ENCODE assay signal across 31 cellular contexts in the genomic region with DNA sequence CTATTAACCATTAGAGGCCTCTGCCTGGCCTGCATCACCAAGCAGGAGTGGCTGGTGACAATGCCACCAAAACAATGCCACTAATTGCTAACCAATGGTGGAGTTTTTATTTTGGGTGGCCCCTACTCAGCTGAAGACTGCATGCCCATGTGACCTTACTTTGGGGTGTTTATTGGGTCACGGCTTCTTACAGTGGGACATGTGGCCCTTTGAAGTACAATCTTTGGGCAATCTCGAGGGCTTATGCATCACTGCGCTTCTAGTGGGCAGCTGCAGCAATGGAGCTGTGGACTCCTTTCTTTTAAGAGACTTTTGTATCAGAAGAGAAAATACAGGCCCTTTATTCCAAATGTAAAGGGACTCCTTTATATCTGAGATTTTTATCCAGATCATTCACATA.
DNase-seq lines count a peak whose midpoint lies in the region; ATAC-seq, FAIRE-seq and TF ChIP-seq lines count a peak whose summit lies in the region.
"Had no signal": no experiment of that assay in that cellular context is flagged by ENCODE, and none has a peak within 500 bp of the region (broad histone marks: within the 10 kb centered on the region; RNA-seq: fewer than 3 reads in every experiment).

No MANE protein-coding gene starts in this region.

- peaks cover 0 to 4% of the 10 kb centered on the region in 2 experiments; a peak in 1 of 5 replicates for H3K27me3 ChIP-seq in K562 (ENCODE audit: control insufficient read depth in 2 of 2, insufficient read depth in 2 of 2, low read length in 2 of 2)
- no peaks in the 10 kb centered on the region for H3K27me3 ChIP-seq in thyroid gland
- no peaks in the 10 kb centered on the region for H3K27me3 ChIP-seq in H7 (ENCODE audit: control insufficient read depth, insufficient read depth, low read length)
- no peaks in the 10 kb centered on the region for H3K27me3 ChIP-seq in hepatocyte
- H3K27me3 ChIP-seq: BE2C; BLaER1; BLaER1 treated with 17β-estradiol and CSF1 and Interleukin-3, amounts not matched to agents 10 nM and 100 nM had no signal

- in situ Hi-C loops in K562 (cut with MboI), result loop anchor here (25.0 kb wide), 2 partner anchors 414 to 614 kb away; partner anchors contain the start of gene IGLL1

- H3K9ac ChIP-seq in K562 (ENCODE audit: insufficient read depth in 1 of 2, low read depth in 2 of 2, low read length in 2 of 2), result no peak overlapping the region
- H3K9ac ChIP-seq: BLaER1; BLaER1 treated with 17β-estradiol and CSF1 and Interleukin-3, amounts not matched to agents 10 nM and 100 nM had no signal

- POLR2A ChIA-PET in K562 (lab: Yijun Ruan, JAX), result interaction anchor here (0.5 to 3.3 kb wide), 12 partner anchors 9 to 333 kb away, joined by 3 to 22 read pairs (median 4); no protein-coding TSS in a partner anchor

- TF ChIP-seq CTCF in K562 (IDR thresholded peaks at IDR 0.05 in 2 of 3, conservative IDR thresholded peaks at IDR 0.05 in 1 of 3; ENCODE audit: insufficient read depth in 2 of 3, low read depth in 1 of 3, low read length in 3 of 3) (no peak), thyroid gland (IDR thresholded peaks at IDR 0.05) (no peak), hepatocyte (IDR thresholded peaks at IDR 0.05; ENCODE audit: poor library complexity) (no peak)

- 2% methylated on average over 3 of the region's 3 CpGs for whole genome bisulfite sequencing in K562 (ENCODE audit: insufficient coverage, low coverage, missing lambda C conversion rate)
- WGBS in thyroid gland, 2 donors, result 83 to 93% methylated on average over 3 of the region's 3 CpGs
- 88% methylated on average over 3 of the region's 3 CpGs for WGBS in hepatocyte (ENCODE audit: low lambda C conversion rate, missing lambda C conversion rate)

- H2AFZ ChIP-seq in K562 (ENCODE audit: low read depth, low read length), result no peak overlapping the region
- H2AFZ ChIP-seq in hepatocyte, result no peak overlapping the region

- H3K9me2 ChIP-seq in hepatocyte (replicated peaks; ENCODE audit: insufficient read depth), result no peaks in the 10 kb centered on the region

- H4K20me1 ChIP-seq in K562 (replicated peaks; ENCODE audit: control insufficient read depth, insufficient read depth, low read length), result no peaks in the 10 kb centered on the region
- no peaks in the 10 kb centered on the region for H4K20me1 ChIP-seq in hepatocyte (ENCODE audit: insufficient read depth, poor library complexity, severe bottlenecking)
- H4K20me1 ChIP-seq: BLaER1; BLaER1 treated with 17β-estradiol and CSF1 and Interleukin-3, amounts not matched to agents 10 nM and 100 nM had no signal

- no peaks in the 10 kb centered on the region for H3K79me2 ChIP-seq in K562 (ENCODE audit: control insufficient read depth, insufficient read depth, low read length)
- no peaks in the 10 kb centered on the region for H3K79me2 ChIP-seq in hepatocyte

- H3K4me1 ChIP-seq in K562 (replicated peaks in 1 of 2; ENCODE audit: control insufficient read depth in 2 of 2, insufficient read depth in 2 of 2, low read length in 2 of 2) (no peaks in the 10 kb centered on the region), thyroid gland (no peaks in the 10 kb centered on the region), hepatocyte (ENCODE audit: insufficient read depth) (no peaks in the 10 kb centered on the region)
- H3K4me1 ChIP-seq: A549; BE2C; BLaER1 treated with 17β-estradiol and CSF1 and Interleukin-3, amounts not matched to agents 10 nM and 100 nM; Caco-2 had no signal

- H3K9me1 ChIP-seq in K562 (ENCODE audit: control insufficient read depth, insufficient read depth, low read length), result no peaks in the 10 kb centered on the region

- CTCF ChIA-PET in K562 (lab: Yijun Ruan, JAX; ENCODE audit: low intra/inter-chr PET ratio), result interaction anchor here (0.6 kb wide), 1 partner anchor 357 kb away, joined by 3 read pairs; no protein-coding TSS in a partner anchor

- no TSS peak for BruUV-seq in K562 (replicated peaks; lab: Mats Ljungman, UMichigan)

- intact Hi-C loops in K562 (cut with micrococcal nuclease) (no loop called here), thyroid gland (cut with DNase I) (no loop called here)

- H3K4me2 ChIP-seq in K562 (ENCODE audit: insufficient read depth, low read length) (no peak overlapping the region), hepatocyte (no peak overlapping the region)
- H3K4me2 ChIP-seq: A549; BLaER1; BLaER1 treated with 17β-estradiol and CSF1 and Interleukin-3, amounts not matched to agents 10 nM and 100 nM had no signal

- ATAC-seq in K562, result peak; percentile 57
- ATAC-seq: A549; CD8-positive, alpha-beta T cell had no signal

- no peak for FAIRE-seq in K562 (lab: Jason Lieb, UNC)
- FAIRE-seq: A204.1, A549, D721Med had no signal

- no peak for TF ChIP-seq RAD21 in K562 (CRISPR knock-in tag; conservative IDR thresholded peaks at IDR 0.05 in 1 of 2, IDR thresholded peaks at IDR 0.05 in 1 of 2)

- H3K36me3 ChIP-seq in K562 (ENCODE audit: control insufficient read depth, insufficient read depth, low read length), result no peaks in the 10 kb centered on the region
- H3K36me3 ChIP-seq in thyroid gland, result no peaks in the 10 kb centered on the region
- H3K36me3 ChIP-seq in H7 (replicated peaks; ENCODE audit: control insufficient read depth, insufficient read depth, low read length), result no peaks in the 10 kb centered on the region
- no peaks in the 10 kb centered on the region for H3K36me3 ChIP-seq in hepatocyte (replicated peaks; ENCODE audit: insufficient read depth, low read depth)
- H3K36me3 ChIP-seq: BE2C; BLaER1; BLaER1 treated with 17β-estradiol and CSF1 and Interleukin-3, amounts not matched to agents 10 nM and 100 nM had no signal

- H3K9me3 ChIP-seq in K562 (replicated peaks; ENCODE audit: control insufficient read depth, insufficient read depth, low read depth, low read length), result no peaks in the 10 kb centered on the region
- no peaks in the 10 kb centered on the region for H3K9me3 ChIP-seq in thyroid gland
- H3K9me3 ChIP-seq in hepatocyte (ENCODE audit: low read depth), result no peaks in the 10 kb centered on the region
- H3K9me3 ChIP-seq: A549, Caco-2 had no signal

- TF ChIP-seq POLR2A in K562 (conservative IDR thresholded peaks at IDR 0.05) (no peak), thyroid gland (IDR thresholded peaks at IDR 0.05) (no peak)

- no peak overlapping the region for H3K4me3 ChIP-seq in K562
- H3K4me3 ChIP-seq in thyroid gland (replicated peaks in 1 of 3), result no peak overlapping the region
- no peak overlapping the region for H3K4me3 ChIP-seq in H7 (ENCODE audit: insufficient read depth, low read depth, low read length)
- no peak overlapping the region for H3K4me3 ChIP-seq in hepatocyte
- H3K4me3 ChIP-seq: A549; BLaER1; BLaER1 treated with 17β-estradiol and CSF1 and Interleukin-3, amounts not matched to agents 10 nM and 100 nM had no signal

- H3K27ac ChIP-seq in K562 (ENCODE audit: extremely low read depth, low read depth, low read length) (no peak overlapping the region), thyroid gland (no peak overlapping the region), hepatocyte (no peak overlapping the region)
- H3K27ac ChIP-seq: 22Rv1; A549; BLaER1; BLaER1 treated with 17β-estradiol and CSF1 and Interleukin-3, amounts not matched to agents 10 nM and 100 nM; C4-2B had no signal

- DNase-seq in K562 (ENCODE audit: extremely low read depth in 1 of 4, low spot score in 3 of 4), result peak in 1 of 4 experiments; percentile 46
- peak; percentile 11 to 12 for DNase-seq in thyroid gland
- no peak for DNase-seq in H7
- no peak for DNase-seq in hepatocyte (ENCODE audit: low spot score)
- DNase-seq: 8988T; ACHN; AML-193; BE2C; C1 segment of cervical spinal cord; Caco-2; Calu3; CD4-positive, alpha-beta memory T cell; CD4-positive, alpha-beta T cell; CD4-positive, CD25-positive, alpha-beta regulatory T cell; CD8-positive, alpha-beta memory T cell; CD8-positive, alpha-beta T cell; COR-L47; DMS 273 treated with DMSO at 0.1 percent for 48 hours; DMS153; DMS53; DMS79; DMS79 treated with DMSO at 0.1 percent for 48 hours; DND-41; EL had no signal

- TF ChIP-seq EP300 in K562 (IDR thresholded peaks at IDR 0.05; ENCODE audit: low read length), result no peak

TF ChIP-seq in K562, 482 proteins besides CTCF, POLR2A, EP300 and RAD21 (continues in another document):
- no peak for TF ChIP-seq CEBPG (CRISPR knock-in tag; IDR thresholded peaks at IDR 0.05)
- no peak for TF ChIP-seq CEBPG (tag; conservative IDR thresholded peaks at IDR 0.05 in 1 of 2, IDR thresholded peaks at IDR 0.05 in 1 of 2)
- TF ChIP-seq TCF3 (CRISPR knock-in tag; IDR thresholded peaks at IDR 0.05), result no peak
- 0 out of 2 replicates have a peak, but pooled peaks have one; percentile 12 for TF ChIP-seq TEAD2 (tag; IDR thresholded peaks at IDR 0.05)
- peak; percentile 59 for TF ChIP-seq USF2 (CRISPR knock-in tag; IDR thresholded peaks at IDR 0.05)
- peak; percentile 74 for TF ChIP-seq GATA2 (CRISPR knock-in tag; IDR thresholded peaks at IDR 0.05)
- TF ChIP-seq FOXJ3 (CRISPR knock-in tag; IDR thresholded peaks at IDR 0.05), result peak; percentile 51; the same call in 1 of the 2 replicates

Comparison
In these comparisons a context has a peak if more than half of its experiments do, and no peak if none do; other contexts are left out.
1. DNase-seq: peak in thyroid gland (2 of 2); none in H7 (single experiment) and hepatocyte (single experiment).